Comparison of ENCODE assay signal across 8 cellular contexts in genomic region chr6:46653439-46653942, GRCh38. TPM values are rescaled to one million over a fixed set of nuclear protein-coding genes. Genes with fewer than 3 reads are reported as not detected.
DNase-seq lines count a peak whose midpoint lies in the region; ATAC-seq and TF ChIP-seq lines count a peak whose summit lies in the region.

No MANE protein-coding gene starts in this region.

- peak overlapping the region; percentile 63 to 78 for H3K9ac ChIP-seq in duodenal mucosa (ENCODE audit: low read depth in 1 of 2, low read length in 2 of 2)

- H3K9me3 ChIP-seq in duodenal mucosa (ENCODE audit: control insufficient read depth in 1 of 2, low read length in 2 of 2) = no peaks in the 10 kb centered on the region

- peaks cover 9 to 10% of the 10 kb centered on the region in 2 donors for H3K4me1 ChIP-seq in duodenal mucosa (ENCODE audit: control insufficient read depth in 1 of 2, insufficient read depth in 2 of 2, low read length in 2 of 2)

- H3K27ac Mint-ChIP-seq in neural crest cell (ENCODE audit: unreplicated experiment) = no peak overlapping the region

- H3K4me1 Mint-ChIP-seq in neural crest cell = peaks cover 30% of the 10 kb centered on the region

- DNase-seq in Jurkat, Clone E6-1 (ENCODE audit: low read depth, low spot score) = no peak
- DNase-seq in neural crest cell (ENCODE audit: low read depth, low spot score) (no peak), HuH-7.5 (ENCODE audit: low spot score) (no peak), SW 1271 (lab: John Stamatoyannopoulos, UW) (no peak)

- H3K27ac ChIP-seq in C4-2B = peak overlapping the region; percentile 60
- no peak overlapping the region for H3K27ac ChIP-seq in duodenal mucosa (ENCODE audit: low read depth, low read length)

- H3K36me3 ChIP-seq in duodenal mucosa (ENCODE audit: control insufficient read depth in 1 of 2, insufficient read depth in 2 of 2, low read length in 2 of 2) = no peaks in the 10 kb centered on the region

- no peaks in the 10 kb centered on the region for H3K9me3 Mint-ChIP-seq in neural crest cell

- peaks cover 28% of the 10 kb centered on the region for H3K27me3 Mint-ChIP-seq in neural crest cell (ENCODE audit: low read depth)

- TF ChIP-seq CTCF in C4-2B (conservative IDR thresholded peaks at IDR 0.05) (no peak), neural crest cell (conservative IDR thresholded peaks at IDR 0.05) (no peak)

- H3K4me3 Mint-ChIP-seq in neural crest cell = peak overlapping the region; percentile 91

- peak overlapping the region; percentile 65 for H3K4me3 ChIP-seq in Jurkat, Clone E6-1 (ENCODE audit: low read length)
- peak overlapping the region; percentile 86 to 87 for H3K4me3 ChIP-seq in duodenal mucosa (ENCODE audit: low read depth in 1 of 2, low read length in 2 of 2)

- ATAC-seq in HG03442 (IDR thresholded peaks at IDR 0.05; ENCODE audit: unreplicated experiment) = no peak
- ATAC-seq in GM18519 (IDR thresholded peaks at IDR 0.05; ENCODE audit: low FRiP score, unreplicated experiment) = no peak

- H3K27me3 ChIP-seq in duodenal mucosa (ENCODE audit: control insufficient read depth in 1 of 2, insufficient read depth in 2 of 2, low read length in 2 of 2) = peaks cover 4 to 7% of the 10 kb centered on the region in 2 donors

- no peaks in the 10 kb centered on the region for H3K36me3 Mint-ChIP-seq in neural crest cell (ENCODE audit: low read depth)

RNA-seq across cellular contexts. Expression of gene SLC25A27, which starts 0.7 kb away (rescaled TPM):
- polyA plus RNA-seq in Jurkat, Clone E6-1 (2012; ENCODE audit: insufficient read depth, insufficient read length) = 4.8 TPM
- 5.8 and 8.4 TPM in 2 replicates for total RNA-seq in neural crest cell

RNA-seq across cellular contexts. Expression of gene CYP39A1, which starts 0.9 kb away (rescaled TPM):
- polyA plus RNA-seq in Jurkat, Clone E6-1 (2012; ENCODE audit: insufficient read depth, insufficient read length) = not detected
- total RNA-seq in neural crest cell = 1.5 and 2.1 TPM in 2 replicates

RNA-seq across cellular contexts. Expression of gene TDRD6, which starts 34.2 kb away (rescaled TPM):
- not detected for polyA plus RNA-seq in Jurkat, Clone E6-1 (2012; ENCODE audit: insufficient read depth, insufficient read length)
- total RNA-seq in neural crest cell = 0.05 and 0.16 TPM in 2 replicates
